Comparison of ENCODE assay signal across 8 cellular contexts in the genomic region with DNA sequence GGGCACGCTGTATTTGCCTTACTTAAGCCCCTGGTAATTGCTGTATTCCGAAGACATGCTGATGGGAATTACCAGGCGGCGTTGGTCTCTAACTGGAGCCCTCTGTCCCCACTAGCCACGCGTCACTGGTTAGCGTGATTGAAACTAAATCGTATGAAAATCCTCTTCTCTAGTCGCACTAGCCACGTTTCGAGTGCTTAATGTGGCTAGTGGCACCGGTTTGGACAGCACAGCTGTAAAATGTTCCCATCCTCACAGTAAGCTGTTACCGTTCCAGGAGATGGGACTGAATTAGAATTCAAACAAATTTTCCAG. TPM values are rescaled to one million over a fixed set of nuclear protein-coding genes. Genes with fewer than 3 reads are reported as not detected.
DNase-seq lines count a peak whose midpoint lies in the region; ATAC-seq and TF ChIP-seq lines count a peak whose summit lies in the region.

No MANE protein-coding gene starts in this region.

- POLR2A ChIA-PET in GM10248 (lab: Yijun Ruan, JAX): interaction anchor here (0.6 to 1.0 kb wide), 2 partner anchors 11 to 275 kb away, joined by 3 to 4 read pairs; no protein-coding TSS in a partner anchor

- H3K9me3 ChIP-seq in lower lobe of right lung: no peaks in the 10 kb centered on the region

- peak overlapping the region; percentile 97 for H3K27ac ChIP-seq in lower lobe of right lung

- H3K4me1 ChIP-seq in lower lobe of right lung: no peaks in the 10 kb centered on the region

- no peaks in the 10 kb centered on the region for H3K36me3 ChIP-seq in lower lobe of right lung

- H3K4me3 ChIP-seq in astrocyte of the cerebellum (ENCODE audit: low read depth, low read length) (peak overlapping the region; percentile 69), lower lobe of right lung (peak overlapping the region; percentile 91)

- TF ChIP-seq CTCF in GM10248 (IDR thresholded peaks at IDR 0.05; ENCODE audit: control extremely low read depth, extremely low read depth, low read depth, missing control alignments) (no peak), astrocyte of the cerebellum (IDR thresholded peaks at IDR 0.05; ENCODE audit: low read depth, low read length, missing control alignments) (no peak), lower lobe of right lung (IDR thresholded peaks at IDR 0.05) (no peak)

- CTCF ChIA-PET in GM10248 (lab: Yijun Ruan, JAX): interaction anchor here (1.0 to 1.8 kb wide), 7 partner anchors 9 to 272 kb away, joined by 3 to 6 read pairs (median 4); no protein-coding TSS in a partner anchor

- in situ Hi-C loops in astrocyte of the cerebellum (cut with HindIII; ENCODE audit: low sequenced_read_pairs): no loop called here

- ATAC-seq in GM21423 (IDR thresholded peaks at IDR 0.05; ENCODE audit: unreplicated experiment): peak; percentile 46
- ATAC-seq in HG03575 (IDR thresholded peaks at IDR 0.05; ENCODE audit: extremely low read depth, insufficient number of reproducible peaks, low FRiP score, unreplicated experiment): peak; percentile 11
- no peak for ATAC-seq in lower lobe of right lung

- DNase-seq in GM10248 (ENCODE audit: extremely low spot score) (peak; percentile 37), astrocyte of the cerebellum (ENCODE audit: low read depth) (no peak), lower lobe of right lung (no peak), HK-2 (ENCODE audit: unreplicated experiment) (no peak), cortex of kidney (lab: John Stamatoyannopoulos, UW) (no peak), EL (no peak)

- intact Hi-C loops in lower lobe of right lung (cut with DNase I): loop anchor here (10.0 kb wide), 1 partner anchor 401 kb away; no protein-coding TSS in a partner anchor

- no peaks in the 10 kb centered on the region for H3K27me3 ChIP-seq in lower lobe of right lung (ENCODE audit: low read depth)

RNA-seq across cellular contexts. Expression of gene BRCA2, which starts 0.7 kb away (rescaled TPM):
- total RNA-seq in lower lobe of right lung: 2.4 TPM

RNA-seq across cellular contexts. Expression of gene ZAR1L, which starts 0.8 kb away (rescaled TPM):
- not detected for total RNA-seq in lower lobe of right lung

Comparison
In these comparisons a context has a peak if more than half of its experiments do, and no peak if none do; other contexts are left out.
1. ATAC-seq: peak in GM21423 (single experiment) and HG03575 (single experiment); none in lower lobe of right lung (0 of 2).